Comparison of ENCODE assay signal across 6 cellular contexts in the genomic region with DNA sequence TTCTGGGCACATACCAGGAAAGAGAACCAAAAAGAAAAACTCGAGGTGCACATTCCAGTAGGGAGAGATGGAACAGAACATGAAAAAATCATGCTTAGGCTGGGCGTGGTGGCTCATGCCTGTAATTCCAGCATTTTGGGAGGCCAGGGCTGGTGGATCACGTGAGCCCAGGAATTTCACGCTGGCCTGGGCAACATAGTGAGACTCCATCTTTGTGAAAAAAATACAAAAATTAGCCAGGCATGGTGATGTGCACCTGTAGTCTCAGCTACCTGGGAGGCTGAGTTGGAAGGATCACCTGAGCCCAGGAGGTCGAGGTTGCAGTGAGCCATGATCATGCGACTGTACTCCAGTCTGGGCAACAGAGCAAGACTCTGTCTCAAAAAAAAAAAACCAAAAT. TPM values are rescaled to one million over a fixed set of nuclear protein-coding genes. Genes with fewer than 3 reads are reported as not detected.
"Had no signal": no experiment of that assay in that cellular context is flagged by ENCODE, and none has a peak within 500 bp of the region (broad histone marks: within the 10 kb centered on the region; RNA-seq: fewer than 3 reads in every experiment).

No MANE protein-coding gene starts in this region.

RNA-seq across cellular contexts. Expression of a gene that starts 33.1 kb away (rescaled TPM):
- total RNA-seq: M059J, PC-3, Peyer's patch, SJCRH30, SK-MEL-5, T-cell had no signal

RNA-seq across cellular contexts. Expression of a gene that starts 50.4 kb away (rescaled TPM):
- total RNA-seq: M059J, PC-3, Peyer's patch, SK-MEL-5, T-cell had no signal
